Comparison of ENCODE assay signal across 1 cellular context in genomic region chr18:35290070-35290735, GRCh38.
TF ChIP-seq lines count a peak whose summit lies in the region.

Gene ZSCAN30 (minus strand): TSS chr18:35290229. CDS start chr18:35264352, 25,877 bp downstream.

TF ChIP-seq in GM12878, 131 proteins besides CTCF, POLR2A, EP300 and RAD21 (continued from another document and continues in another):
- TF ChIP-seq PBX3 (IDR thresholded peaks at IDR 0.05; ENCODE audit: insufficient replicate concordance, low read depth, low read length): peak; percentile 12
- TF ChIP-seq RFX5 (IDR thresholded peaks at IDR 0.05; ENCODE audit: low read depth, low read length): 0 out of 2 replicates have a peak, but pooled peaks have one; percentile 9
- TF ChIP-seq BCLAF1 (IDR thresholded peaks at IDR 0.05): no peak
- TF ChIP-seq SIN3A (IDR thresholded peaks at IDR 0.05; ENCODE audit: low read depth, low read length): peak; percentile 80
- peak; percentile 77 for TF ChIP-seq HCFC1 (IDR thresholded peaks at IDR 0.05; ENCODE audit: low read length)
- TF ChIP-seq BHLHE40 (IDR thresholded peaks at IDR 0.05; ENCODE audit: borderline replicate concordance in 1 of 2, low read depth in 2 of 2, low read length in 1 of 2): peak; percentile 44 to 80; a peak in 3 of 4 replicates
- TF ChIP-seq MAX (IDR thresholded peaks at IDR 0.05; ENCODE audit: low read depth, low read length): peak; percentile 51; the same call in 1 of the 2 replicates
- TF ChIP-seq IRF4 (IDR thresholded peaks at IDR 0.05; ENCODE audit: low read depth, low read length): peak; percentile 27; the same call in 1 of the 2 replicates
- TF ChIP-seq CHD2 (IDR thresholded peaks at IDR 0.05; ENCODE audit: borderline replicate concordance, low read depth, low read length): peak; percentile 89
- peak; percentile 80; the same call in 1 of the 2 replicates for TF ChIP-seq ZNF592 (IDR thresholded peaks at IDR 0.05)
- peak; percentile 69; the same call in 1 of the 2 replicates for TF ChIP-seq GATAD2B (conservative IDR thresholded peaks at IDR 0.05; ENCODE audit: low read depth)
- TF ChIP-seq IKZF2 (IDR thresholded peaks at IDR 0.05): peak; percentile 51 to 71; a peak in 3 of 4 replicates
- TF ChIP-seq ELK1 (IDR thresholded peaks at IDR 0.05; ENCODE audit: low read depth, low read length): 0 out of 2 replicates have a peak, but pooled peaks have one; percentile 28
- TF ChIP-seq SUPT20H (IDR thresholded peaks at IDR 0.05; ENCODE audit: borderline replicate concordance, control insufficient read depth, low read depth, low read length): no peak
- peak in 1 of 2 experiments; percentile 90; a peak in 2 of 3 replicates for TF ChIP-seq EGR1 (IDR thresholded peaks at IDR 0.05; ENCODE audit: borderline replicate concordance in 1 of 2, low read depth in 2 of 2, low read length in 2 of 2)
- no peak for TF ChIP-seq SPI1 (IDR thresholded peaks at IDR 0.05; ENCODE audit: borderline replicate concordance, insufficient read depth, low read depth, low read length)
- no peak for TF ChIP-seq NFYA (IDR thresholded peaks at IDR 0.05; ENCODE audit: borderline replicate concordance, low read depth, low read length)
- peak; percentile 90; the same call in 2 of the 3 replicates for TF ChIP-seq POU2F2 (IDR thresholded peaks at IDR 0.05; ENCODE audit: borderline replicate concordance, low read depth, low read length)
- no peak for TF ChIP-seq ZNF622 (IDR thresholded peaks at IDR 0.05)
- 0 out of 2 replicates have a peak, but pooled peaks have one; percentile 66 for TF ChIP-seq DPF2 (IDR thresholded peaks at IDR 0.05)
- peak; percentile 65 for TF ChIP-seq MTA2 (IDR thresholded peaks at IDR 0.05; ENCODE audit: low read depth)
- peak; percentile 95 for TF ChIP-seq TAF1 (IDR thresholded peaks at IDR 0.05; ENCODE audit: borderline replicate concordance, low read depth, low read length)
- TF ChIP-seq PKNOX1 (IDR thresholded peaks at IDR 0.05): peak; percentile 31; the same call in 1 of the 2 replicates
- no peak for TF ChIP-seq HDAC2 (IDR thresholded peaks at IDR 0.05)
- TF ChIP-seq ATF2 (IDR thresholded peaks at IDR 0.05; ENCODE audit: low read length): peak; percentile 95
- TF ChIP-seq MLLT1 (IDR thresholded peaks at IDR 0.05): peak; percentile 100
- TF ChIP-seq ZBTB40 (IDR thresholded peaks at IDR 0.05; ENCODE audit: borderline replicate concordance): peak; percentile 67; the same call in 1 of the 2 replicates
- TF ChIP-seq EZH2 (IDR thresholded peaks at IDR 0.05; ENCODE audit: borderline replicate concordance, control insufficient read depth, low read depth, low read length): no peak
- no peak for TF ChIP-seq SREBF1 (IDR thresholded peaks at IDR 0.05; ENCODE audit: low read length)
- TF ChIP-seq RELA (IDR thresholded peaks at IDR 0.05; ENCODE audit: borderline replicate concordance, partially characterized antibody): peak; percentile 61
- no peak for TF ChIP-seq ZNF217 (IDR thresholded peaks at IDR 0.05)
- peak; percentile 81 for TF ChIP-seq NR2C1 (IDR thresholded peaks at IDR 0.05)
- TF ChIP-seq NRF1 (conservative IDR thresholded peaks at IDR 0.05; ENCODE audit: low read depth, low read length): peak; percentile 77
- peak; percentile 95 for TF ChIP-seq POLR2AphosphoS5 (IDR thresholded peaks at IDR 0.05; ENCODE audit: low read length)
- peak; percentile 36; the same call in 1 of the 2 replicates for TF ChIP-seq PAX5 (IDR thresholded peaks at IDR 0.05; ENCODE audit: borderline replicate concordance, low read depth, low read length)
- peak; percentile 77 for TF ChIP-seq CBFB (IDR thresholded peaks at IDR 0.05; ENCODE audit: low read depth)
- TF ChIP-seq TARDBP (IDR thresholded peaks at IDR 0.05; ENCODE audit: borderline replicate concordance): 0 out of 2 replicates have a peak, but pooled peaks have one; percentile 78
- peak; percentile 62; the same call in 1 of the 2 replicates for TF ChIP-seq MEF2A (IDR thresholded peaks at IDR 0.05; ENCODE audit: insufficient read depth, low read depth, low read length)
